In the genomic region with DNA sequence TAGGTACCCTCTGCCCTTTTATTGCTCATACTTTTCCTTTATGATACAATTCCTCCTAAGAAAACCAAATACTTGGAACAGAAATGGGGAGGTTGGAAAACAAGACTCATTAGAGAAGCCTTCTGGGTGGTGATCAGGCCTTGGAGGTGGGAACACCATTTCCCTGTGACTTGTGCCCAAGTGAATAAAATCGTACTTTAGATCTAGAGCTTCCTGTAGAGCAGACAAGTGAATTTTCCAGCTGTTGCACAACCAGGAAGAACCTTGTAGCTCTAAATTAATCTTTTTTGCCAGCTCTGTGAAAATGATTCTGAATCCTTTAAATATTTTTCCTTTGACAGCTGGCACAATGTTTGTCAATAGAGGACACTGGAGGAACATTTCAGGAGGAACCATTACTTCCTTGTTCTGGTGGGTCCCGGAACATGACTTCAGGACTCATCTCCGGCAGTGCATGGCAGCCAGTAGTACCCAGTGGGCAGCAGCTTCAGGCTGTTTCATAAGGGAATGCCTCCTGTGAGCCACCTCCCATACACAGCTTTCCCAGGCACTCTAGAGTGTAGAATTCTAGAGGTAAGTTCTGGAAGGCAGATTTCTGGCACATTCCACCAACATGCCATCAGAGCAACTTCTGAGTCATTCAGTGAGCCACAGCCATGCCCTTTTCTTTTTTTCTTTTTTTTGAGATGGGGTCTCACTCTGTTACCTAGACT, we compare ENCODE assay signal across 13 cellular contexts. TPM values are rescaled to one million over a fixed set of nuclear protein-coding genes. Genes with fewer than 3 reads are reported as not detected.
DNase-seq lines count a peak whose midpoint lies in the region; ATAC-seq and TF ChIP-seq lines count a peak whose summit lies in the region.
"Had no signal": no experiment of that assay in that cellular context is flagged by ENCODE, and none has a peak within 500 bp of the region (broad histone marks: within the 10 kb centered on the region; RNA-seq: fewer than 3 reads in every experiment).

No MANE protein-coding gene starts in this region.

- intact Hi-C loops in left colon (cut with DNase I, micrococcal nuclease), result no loop called here

- no peaks in the 10 kb centered on the region for H3K27me3 ChIP-seq in thoracic aorta (replicated peaks; ENCODE audit: insufficient read depth)

- ATAC-seq in left colon, result peak; percentile 64
- ATAC-seq in thoracic aorta (ENCODE audit: insufficient number of reproducible peaks, low FRiP score, low read depth), result no peak
- ATAC-seq: activated CD4-positive, alpha-beta T cell treated with anti-CD3 and anti-CD28 coated beads for 36 hours; Panc1 had no signal

- peak overlapping the region; percentile 26 to 38 for H3K27ac ChIP-seq in thoracic aorta
- H3K27ac ChIP-seq: 22Rv1 had no signal

- no peaks in the 10 kb centered on the region for H3K9me3 ChIP-seq in thoracic aorta

- no peaks in the 10 kb centered on the region for H3K36me3 ChIP-seq in thoracic aorta

- no peak overlapping the region for H3K4me3 ChIP-seq in cardiac fibroblast (replicated peaks in 1 of 2; ENCODE audit: low read depth in 2 of 2, low read length in 2 of 2)
- no peak overlapping the region for H3K4me3 ChIP-seq in thoracic aorta

- DNase-seq in DMS53 (lab: John Stamatoyannopoulos, UW) (peak; percentile 46), DMS53 treated with DMSO at 0.1 percent for 48 hours (lab: John Stamatoyannopoulos, UW; ENCODE audit: unreplicated experiment) (no peak), cardiac fibroblast (ENCODE audit: low read depth in 2 of 2) (peak; percentile 51 to 68), left colon (no peak), thoracic aorta (ENCODE audit: low spot score) (no peak), NAMALWA (ENCODE audit: low spot score) (no peak), SKM-1 treated with dmso at 0.1 percent for 144 hours (lab: John Stamatoyannopoulos, UW; ENCODE audit: unreplicated experiment) (no peak)
- no peak for DNase-seq in activated naive CD4-positive, alpha-beta T cell treated with Interleukin-2 at 50 U/mL for 16 hours
- DNase-seq: activated CD4-positive, alpha-beta T cell treated with anti-CD3 and anti-CD28 coated beads for 36 hours; NCI-H187 treated with DMSO at 0.1 percent for 48 hours; stimulated activated CD4-positive, alpha-beta T cell treated with anti-CD3 and anti-CD28 coated beads, Interleukin-1b, Interleukin-23, amount 100 ng/mL, for 48 hours had no signal

- no peak for TF ChIP-seq CTCF in cardiac fibroblast (IDR thresholded peaks at IDR 0.05; ENCODE audit: low read depth, low read length)
- TF ChIP-seq CTCF in thoracic aorta (IDR thresholded peaks at IDR 0.05), result no peak

- H3K4me1 ChIP-seq in thoracic aorta (ENCODE audit: control insufficient read depth in 1 of 2, low read depth in 2 of 2), result peaks cover 10 to 13% of the 10 kb centered on the region in 2 donors

RNA-seq across cellular contexts. Expression of a gene that starts 5.6 kb away (rescaled TPM):
- total RNA-seq in left colon (10 to 100 TPM; 23.6 to 25.1 TPM), thoracic aorta (10 to 100 TPM; 37.9 to 41.6 TPM)

RNA-seq across cellular contexts. Expression of a gene that starts 17.8 kb away (rescaled TPM):
- 100 to 1,000 TPM in 1 of 2 donors, 10 to 100 TPM in 1; 93.1 to 113 TPM for total RNA-seq in left colon
- total RNA-seq in thoracic aorta, result 10 to 100 TPM; 75.7 to 81.8 TPM

RNA-seq across cellular contexts. Expression of a gene that starts 19.1 kb away (rescaled TPM):
- total RNA-seq in left colon (10 to 100 TPM; 54.0 to 61.5 TPM), thoracic aorta (10 to 100 TPM; 39.0 to 78.0 TPM)

RNA-seq across cellular contexts. Expression of a gene that starts 24.7 kb away (rescaled TPM):
- 1 to 10 TPM; 1.6 to 1.9 TPM for total RNA-seq in left colon
- total RNA-seq in thoracic aorta, result not detected
- total RNA-seq: activated CD4-positive, alpha-beta T cell treated with anti-CD3 and anti-CD28 coated beads for 36 hours had no signal

RNA-seq across cellular contexts. Expression of a gene that starts 25.5 kb away (rescaled TPM):
- total RNA-seq in left colon, result 1 to 10 TPM; 2.8 to 5.2 TPM
- total RNA-seq in thoracic aorta, result 100 to 1,000 TPM; 279 to 293 TPM

Comparison
In these comparisons a context has a peak if more than half of its experiments do, and no peak if none do; other contexts are left out.
1. DNase-seq: peak in DMS53 (single experiment) and cardiac fibroblast (2 of 2); none in DMS53 treated with DMSO at 0.1 percent for 48 hours (single experiment), left colon (0 of 2), thoracic aorta (single experiment), NAMALWA (single experiment), activated naive CD4-positive, alpha-beta T cell treated with Interleukin-2 at 50 U/mL for 16 hours (single experiment) and SKM-1 treated with dmso at 0.1 percent for 144 hours (single experiment).